25 cellular contexts compared by ENCODE assay signal in the genomic region with DNA sequence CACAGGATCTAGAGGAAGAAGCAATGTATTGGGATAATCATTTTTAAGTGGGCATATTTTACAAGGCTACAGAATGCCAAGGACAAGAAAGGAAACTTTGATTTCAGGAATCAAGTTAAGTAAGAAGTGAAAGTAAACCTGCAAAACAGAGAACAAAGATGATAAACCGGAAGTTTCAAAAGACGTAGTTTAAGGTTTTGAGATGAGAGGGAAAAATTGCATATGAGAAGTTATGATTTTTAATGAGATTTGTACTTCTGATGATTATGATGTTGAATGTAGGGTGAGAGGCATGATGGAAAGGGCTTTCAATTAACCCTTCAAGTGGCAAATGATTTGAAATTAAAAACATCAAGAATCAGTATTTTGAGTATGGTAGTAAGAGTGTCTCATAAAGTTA.
DNase-seq lines count a peak whose midpoint lies in the region; ATAC-seq, FAIRE-seq and TF ChIP-seq lines count a peak whose summit lies in the region.
"Had no signal": no experiment of that assay in that cellular context is flagged by ENCODE, and none has a peak within 500 bp of the region (broad histone marks: within the 10 kb centered on the region; RNA-seq: fewer than 3 reads in every experiment).

No MANE protein-coding gene starts in this region.

- FAIRE-seq in H54 (lab: Jason Lieb, UNC), result no peak
- FAIRE-seq: GM12892 had no signal

- H3K4me1 ChIP-seq in Karpas-422 (ENCODE audit: low read length) (no peaks in the 10 kb centered on the region), parathyroid adenoma (no peaks in the 10 kb centered on the region)
- H3K4me1 ChIP-seq: upper lobe of left lung had no signal

- H2AFZ ChIP-seq in Karpas-422 (ENCODE audit: low read length) (0 out of 2 replicates have a peak overlapping the region, but pooled peaks have one; percentile 26), parathyroid adenoma (peak overlapping the region; percentile 8)

- POLR2A ChIA-PET in activated naive CD8-positive, alpha-beta T cell treated with anti-CD3 and anti-CD28 coated beads, Interleukin-2, amount 10 ng/mL, durations not matched to agents 7 days and 5 days (lab: Charles Lee), result no interaction called here
- POLR2A ChIA-PET in activated CD4-positive, alpha-beta memory T cell treated with anti-CD3 and anti-CD28 coated beads for 36 hours (lab: Charles Lee), result no interaction called here

- no peaks in the 10 kb centered on the region for H3K9me3 Mint-ChIP-seq in activated naive CD8-positive, alpha-beta T cell treated with anti-CD3 and anti-CD28 coated beads, Interleukin-2, amount 10 ng/mL, durations not matched to agents 7 days and 5 days
- peaks cover 2% of the 10 kb centered on the region for H3K9me3 Mint-ChIP-seq in activated naive CD8-positive, alpha-beta T cell treated with anti-CD3 and anti-CD28 coated beads for 36 hours
- no peaks in the 10 kb centered on the region for H3K9me3 Mint-ChIP-seq in activated CD4-positive, alpha-beta memory T cell treated with anti-CD3 and anti-CD28 coated beads for 36 hours
- H3K9me3 Mint-ChIP-seq: activated CD8-positive, alpha-beta T cell treated with anti-CD3 and anti-CD28 coated beads for 36 hours had no signal

- no peaks in the 10 kb centered on the region for H3K9me3 ChIP-seq in Karpas-422 (ENCODE audit: low read length)
- no peaks in the 10 kb centered on the region for H3K9me3 ChIP-seq in parathyroid adenoma (ENCODE audit: control insufficient read depth, low read length)
- H3K9me3 ChIP-seq: upper lobe of left lung had no signal

- H3K4me3 Mint-ChIP-seq in activated naive CD8-positive, alpha-beta T cell treated with anti-CD3 and anti-CD28 coated beads, Interleukin-2, amount 10 ng/mL, durations not matched to agents 7 days and 5 days, result peak overlapping the region; percentile 31
- no peak overlapping the region for H3K4me3 Mint-ChIP-seq in activated naive CD8-positive, alpha-beta T cell treated with anti-CD3 and anti-CD28 coated beads for 36 hours
- H3K4me3 Mint-ChIP-seq in activated CD4-positive, alpha-beta memory T cell treated with anti-CD3 and anti-CD28 coated beads for 36 hours, result peak overlapping the region; percentile 34
- H3K4me3 Mint-ChIP-seq: activated CD8-positive, alpha-beta T cell treated with anti-CD3 and anti-CD28 coated beads for 36 hours; mesothelial cell of epicardium had no signal

- H3K27ac Mint-ChIP-seq in activated naive CD8-positive, alpha-beta T cell treated with anti-CD3 and anti-CD28 coated beads, Interleukin-2, amount 10 ng/mL, durations not matched to agents 7 days and 5 days, result peak overlapping the region; percentile 43
- H3K27ac Mint-ChIP-seq in activated naive CD8-positive, alpha-beta T cell treated with anti-CD3 and anti-CD28 coated beads for 36 hours, result no peak overlapping the region
- peak overlapping the region; percentile 1 for H3K27ac Mint-ChIP-seq in activated CD4-positive, alpha-beta memory T cell treated with anti-CD3 and anti-CD28 coated beads for 36 hours
- H3K27ac Mint-ChIP-seq: activated CD8-positive, alpha-beta T cell treated with anti-CD3 and anti-CD28 coated beads for 36 hours; mesothelial cell of epicardium; naive B cell had no signal

- H3K27ac ChIP-seq in Karpas-422 (ENCODE audit: low read length) (no peak overlapping the region), parathyroid adenoma (no peak overlapping the region)
- H3K27ac ChIP-seq: BLaER1 treated with 17β-estradiol and CSF1 and Interleukin-3, amounts not matched to agents 10 nM and 100 nM; upper lobe of left lung had no signal

- no peaks in the 10 kb centered on the region for H3K36me3 ChIP-seq in Karpas-422 (ENCODE audit: insufficient read depth, low read length)
- no peaks in the 10 kb centered on the region for H3K36me3 ChIP-seq in parathyroid adenoma (ENCODE audit: control insufficient read depth, insufficient read depth, low read length)
- H3K36me3 ChIP-seq: BLaER1 treated with 17β-estradiol and CSF1 and Interleukin-3, amounts not matched to agents 10 nM and 100 nM; upper lobe of left lung had no signal

- CTCF ChIA-PET in activated CD4-positive, alpha-beta memory T cell treated with anti-CD3 and anti-CD28 coated beads for 36 hours (lab: Charles Lee), result no interaction called here

- no peak overlapping the region for H3K4me2 ChIP-seq in Karpas-422 (ENCODE audit: low read depth, low read length, poor library complexity, severe bottlenecking)
- H3K4me2 ChIP-seq in parathyroid adenoma (ENCODE audit: low read length), result no peak overlapping the region
- H3K4me2 ChIP-seq: BLaER1 treated with 17β-estradiol and CSF1 and Interleukin-3, amounts not matched to agents 10 nM and 100 nM had no signal

- no peaks in the 10 kb centered on the region for H3K36me3 Mint-ChIP-seq in activated naive CD8-positive, alpha-beta T cell treated with anti-CD3 and anti-CD28 coated beads, Interleukin-2, amount 10 ng/mL, durations not matched to agents 7 days and 5 days
- H3K36me3 Mint-ChIP-seq in activated naive CD8-positive, alpha-beta T cell treated with anti-CD3 and anti-CD28 coated beads for 36 hours, result no peaks in the 10 kb centered on the region
- no peaks in the 10 kb centered on the region for H3K36me3 Mint-ChIP-seq in activated CD4-positive, alpha-beta memory T cell treated with anti-CD3 and anti-CD28 coated beads for 36 hours
- H3K36me3 Mint-ChIP-seq: mesothelial cell of epicardium, naive B cell had no signal

- intact Hi-C loops in activated CD4-positive, alpha-beta memory T cell treated with anti-CD3 and anti-CD28 coated beads for 36 hours (cut with micrococcal nuclease), result loop anchor here (1.0 to 5.0 kb wide), 2 partner anchors 560 to 707 kb away; no protein-coding TSS in a partner anchor

- H3K4me3 ChIP-seq in Karpas-422 (ENCODE audit: low read length), result no peak overlapping the region
- no peak overlapping the region for H3K4me3 ChIP-seq in parathyroid adenoma (ENCODE audit: low read depth, low read length)
- H3K4me3 ChIP-seq: BLaER1 treated with 17β-estradiol and CSF1 and Interleukin-3, amounts not matched to agents 10 nM and 100 nM; upper lobe of left lung had no signal

- no peaks in the 10 kb centered on the region for H3K79me2 ChIP-seq in Karpas-422 (ENCODE audit: low read length)
- H3K79me2 ChIP-seq in parathyroid adenoma, result no peaks in the 10 kb centered on the region

- no peaks in the 10 kb centered on the region for H3K27me3 ChIP-seq in Karpas-422 (ENCODE audit: low read length)
- no peaks in the 10 kb centered on the region for H3K27me3 ChIP-seq in parathyroid adenoma (ENCODE audit: control insufficient read depth, insufficient read depth, low read length)
- H3K27me3 ChIP-seq: BLaER1 treated with 17β-estradiol and CSF1 and Interleukin-3, amounts not matched to agents 10 nM and 100 nM; upper lobe of left lung had no signal

- H3K4me1 Mint-ChIP-seq in activated naive CD8-positive, alpha-beta T cell treated with anti-CD3 and anti-CD28 coated beads, Interleukin-2, amount 10 ng/mL, durations not matched to agents 7 days and 5 days, result peaks cover 3% of the 10 kb centered on the region
- peaks cover 2% of the 10 kb centered on the region for H3K4me1 Mint-ChIP-seq in activated naive CD8-positive, alpha-beta T cell treated with anti-CD3 and anti-CD28 coated beads for 36 hours
- H3K4me1 Mint-ChIP-seq in activated CD4-positive, alpha-beta memory T cell treated with anti-CD3 and anti-CD28 coated beads for 36 hours (ENCODE audit: low read depth), result peaks cover 23% of the 10 kb centered on the region
- H3K4me1 Mint-ChIP-seq: naive B cell had no signal

- no peak for ATAC-seq in activated naive CD8-positive, alpha-beta T cell treated with anti-CD3 and anti-CD28 coated beads, Interleukin-2, amount 10 ng/mL, durations not matched to agents 7 days and 5 days (ENCODE audit: low read depth)
- ATAC-seq: activated CD8-positive, alpha-beta T cell treated with anti-CD3 and anti-CD28 coated beads for 36 hours; left lobe of liver had no signal

- DNase-seq in activated naive CD8-positive, alpha-beta T cell treated with anti-CD3 and anti-CD28 coated beads, Interleukin-2, amount 10 ng/mL, durations not matched to agents 7 days and 5 days, result no peak
- no peak for DNase-seq in activated naive CD8-positive, alpha-beta T cell treated with anti-CD3 and anti-CD28 coated beads for 36 hours
- DNase-seq in Karpas-422 (no peak), H54 (ENCODE audit: insufficient read length, low spot score) (no peak), GM03348 (ENCODE audit: low spot score) (no peak)
- DNase-seq in activated CD4-positive, alpha-beta memory T cell treated with anti-CD3 and anti-CD28 coated beads for 36 hours, result no peak
- no peak for DNase-seq in stimulated activated CD4-positive, alpha-beta T cell treated with anti-CD3 and anti-CD28 coated beads, Interleukin-15, amount 100 ng/mL, for 24 hours
- DNase-seq: activated CD8-positive, alpha-beta T cell treated with anti-CD3 and anti-CD28 coated beads for 36 hours; activated naive CD4-positive, alpha-beta T cell treated with Interleukin-2 at 50 U/mL for 16 hours; amygdala; EL; GOT3; naive B cell; NCI-H1105; NCI-H1930; NCI-H526 treated with DMSO at 0.1 percent for 48 hours; SIG-M5; stimulated activated CD4-positive, alpha-beta T cell treated with anti-CD3 and anti-CD28 coated beads, Interleukin-2, amount 100 ng/mL, for 24 hours; substantia nigra; upper lobe of left lung had no signal

- no peak for TF ChIP-seq POLR2A in H54 (IDR thresholded peaks at IDR 0.05; ENCODE audit: low read depth, low read length)

- H3K27me3 Mint-ChIP-seq in activated naive CD8-positive, alpha-beta T cell treated with anti-CD3 and anti-CD28 coated beads, Interleukin-2, amount 10 ng/mL, durations not matched to agents 7 days and 5 days, result no peaks in the 10 kb centered on the region
- H3K27me3 Mint-ChIP-seq in activated naive CD8-positive, alpha-beta T cell treated with anti-CD3 and anti-CD28 coated beads for 36 hours, result no peaks in the 10 kb centered on the region
- no peaks in the 10 kb centered on the region for H3K27me3 Mint-ChIP-seq in activated CD4-positive, alpha-beta memory T cell treated with anti-CD3 and anti-CD28 coated beads for 36 hours
- H3K27me3 Mint-ChIP-seq: activated CD8-positive, alpha-beta T cell treated with anti-CD3 and anti-CD28 coated beads for 36 hours; naive B cell had no signal

- H3K9me2 ChIP-seq in Karpas-422 (replicated peaks; ENCODE audit: insufficient read depth, low read length), result no peaks in the 10 kb centered on the region

- H3K9ac ChIP-seq in Karpas-422 (ENCODE audit: low read length), result no peak overlapping the region
- no peak overlapping the region for H3K9ac ChIP-seq in parathyroid adenoma
- H3K9ac ChIP-seq: BLaER1 treated with 17β-estradiol and CSF1 and Interleukin-3, amounts not matched to agents 10 nM and 100 nM had no signal

- no peak for TF ChIP-seq CTCF in parathyroid adenoma (IDR thresholded peaks at IDR 0.05)

- no peaks in the 10 kb centered on the region for H4K20me1 ChIP-seq in Karpas-422 (ENCODE audit: insufficient read depth, low read depth, low read length)
- H4K20me1 ChIP-seq: BLaER1 treated with 17β-estradiol and CSF1 and Interleukin-3, amounts not matched to agents 10 nM and 100 nM had no signal
